ENCODE assay signal across 8 cellular contexts in genomic region chr6:127606131-127606562, GRCh38. TPM values are rescaled to one million over a fixed set of nuclear protein-coding genes. Genes with fewer than 3 reads are reported as not detected.
DNase-seq lines count a peak whose midpoint lies in the region; ATAC-seq lines count a peak whose summit lies in the region.

No MANE protein-coding gene starts in this region.

- ATAC-seq in GM19023 (IDR thresholded peaks at IDR 0.05; ENCODE audit: unreplicated experiment) = no peak
- ATAC-seq in GM21367 (IDR thresholded peaks at IDR 0.05; ENCODE audit: unreplicated experiment) = no peak
- ATAC-seq in HG02852 (IDR thresholded peaks at IDR 0.05; ENCODE audit: unreplicated experiment) = no peak

- no peak overlapping the region for H3K4me3 ChIP-seq in Jurkat, Clone E6-1 (ENCODE audit: low read length)

- DNase-seq in COLO829 (ENCODE audit: low spot score) (peak; percentile 32), RPMI8226 (peak; percentile 18), hepatic stellate cell (ENCODE audit: low spot score) (peak; percentile 14), NCI-H345 (lab: John Stamatoyannopoulos, UW) (no peak)
- peak; percentile 28 for DNase-seq in Jurkat, Clone E6-1 (ENCODE audit: low read depth, low spot score)

RNA-seq across cellular contexts. Expression of gene C6orf58, which starts 29.2 kb away (rescaled TPM):
- not detected for polyA plus RNA-seq in Jurkat, Clone E6-1 (2012; ENCODE audit: insufficient read depth, insufficient read length)
